Comparison of ENCODE assay signal across 8 cellular contexts in genomic region chr2:66575625-66576371, GRCh38.
DNase-seq lines count a peak whose midpoint lies in the region; ATAC-seq and TF ChIP-seq lines count a peak whose summit lies in the region.

No MANE protein-coding gene starts in this region.

- H3K27ac ChIP-seq in heart left ventricle (peak overlapping the region in 2 of 12 donors; percentile 27 to 97), prostate gland (peak overlapping the region; percentile 79 to 89)

- no peak overlapping the region for H3K27ac Mint-ChIP-seq in activated CD8-positive, alpha-beta memory T cell treated with anti-CD3 and anti-CD28 coated beads, Interleukin-2, amount 10 ng/mL, durations not matched to agents 7 days and 5 days

- H3K27me3 ChIP-seq in heart left ventricle, result peaks cover 44 to 71% (median 55%) of the 10 kb centered on the region in 9 donors
- peaks cover 13% of the 10 kb centered on the region for H3K27me3 ChIP-seq in prostate gland (replicated peaks; ENCODE audit: insufficient read depth)

- H3K9me3 ChIP-seq in heart left ventricle, result no peaks in the 10 kb centered on the region
- H3K9me3 ChIP-seq in prostate gland, result no peaks in the 10 kb centered on the region

- CTCF ChIA-PET in activated CD8-positive, alpha-beta memory T cell treated with anti-CD3 and anti-CD28 coated beads, Interleukin-2, amount 10 ng/mL, durations not matched to agents 7 days and 5 days (lab: Charles Lee), result no interaction called here

- H3K4me1 Mint-ChIP-seq in activated CD8-positive, alpha-beta memory T cell treated with anti-CD3 and anti-CD28 coated beads, Interleukin-2, amount 10 ng/mL, durations not matched to agents 7 days and 5 days, result no peaks in the 10 kb centered on the region

- peaks cover 60% of the 10 kb centered on the region for H3K27me3 Mint-ChIP-seq in activated CD8-positive, alpha-beta memory T cell treated with anti-CD3 and anti-CD28 coated beads, Interleukin-2, amount 10 ng/mL, durations not matched to agents 7 days and 5 days

- no peak for TF ChIP-seq POLR2A in heart left ventricle (IDR thresholded peaks at IDR 0.05)
- no peak for TF ChIP-seq POLR2A in prostate gland (IDR thresholded peaks at IDR 0.05)

- no peaks in the 10 kb centered on the region for H3K9me3 Mint-ChIP-seq in activated CD8-positive, alpha-beta memory T cell treated with anti-CD3 and anti-CD28 coated beads, Interleukin-2, amount 10 ng/mL, durations not matched to agents 7 days and 5 days (ENCODE audit: low read depth)

- WGBS in heart left ventricle, 4 donors, result 0 to 1% (median 1%) methylated on average over 23 to 58 of the region's 58 CpGs
- 1% methylated on average over 56 of the region's 58 CpGs for WGBS in prostate gland

- H3K4me3 ChIP-seq in heart left ventricle (peak overlapping the region; percentile 27 to 66 (median 52)), prostate gland (peak overlapping the region; percentile 36 to 39)

- intact Hi-C loops in heart left ventricle (cut with DNase I) (loop anchor here in 9 of 10 donors (1.0 to 10.0 kb wide), 15 partner anchors 128 to 1272 kb away; partner anchors contain the start of gene MEIS1 (in 4 of the 9)), prostate gland (cut with DNase I) (loop anchor here (2.0 to 10.0 kb wide), 7 partner anchors 141 to 1267 kb away; partner anchors contain the start of gene MEIS1)

- no peaks in the 10 kb centered on the region for H3K36me3 Mint-ChIP-seq in activated CD8-positive, alpha-beta memory T cell treated with anti-CD3 and anti-CD28 coated beads, Interleukin-2, amount 10 ng/mL, durations not matched to agents 7 days and 5 days

- DNase-seq in EH (ENCODE audit: low read depth), result peak; percentile 60
- peak in 4 of 5 donors; percentile 28 to 56 (median 34) for DNase-seq in heart left ventricle
- no peak for DNase-seq in prostate gland (ENCODE audit: low spot score)
- no peak for DNase-seq in HuH-7.5 (ENCODE audit: low spot score)
- DNase-seq in stimulated activated CD4-positive, alpha-beta T cell treated with anti-CD3 and anti-CD28 coated beads, Interleukin-4, amount 100 ng/mL, for 4 hours, result no peak
- no peak for DNase-seq in activated CD8-positive, alpha-beta memory T cell treated with anti-CD3 and anti-CD28 coated beads for 24 hours
- DNase-seq in activated CD8-positive, alpha-beta memory T cell treated with anti-CD3 and anti-CD28 coated beads, Interleukin-2, amount 10 ng/mL, durations not matched to agents 7 days and 5 days, result no peak

- peak in 1 of 12 donors; percentile 4 for TF ChIP-seq CTCF in heart left ventricle (IDR thresholded peaks at IDR 0.05)
- TF ChIP-seq CTCF in prostate gland (IDR thresholded peaks at IDR 0.05), result no peak

- peaks cover 0 to 35% (median 25%) of the 10 kb centered on the region in 12 donors for H3K4me1 ChIP-seq in heart left ventricle
- peaks cover 7% of the 10 kb centered on the region for H3K4me1 ChIP-seq in prostate gland (replicated peaks)

- H3K36me3 ChIP-seq in heart left ventricle (peaks cover 0 to 16% (median 8%) of the 10 kb centered on the region in 9 donors), prostate gland (no peaks in the 10 kb centered on the region)

- no peak overlapping the region for H3K4me3 Mint-ChIP-seq in activated CD8-positive, alpha-beta memory T cell treated with anti-CD3 and anti-CD28 coated beads, Interleukin-2, amount 10 ng/mL, durations not matched to agents 7 days and 5 days

- ATAC-seq in SK-N-SH treated with all-trans-retinoic acid at 6 μM for 48 hours, result peak; percentile 11
- peak; percentile 25 to 53 (median 41) for ATAC-seq in heart left ventricle
- no peak for ATAC-seq in activated CD8-positive, alpha-beta memory T cell treated with anti-CD3 and anti-CD28 coated beads, Interleukin-2, amount 10 ng/mL, durations not matched to agents 7 days and 5 days

TF ChIP-seq in SK-N-SH treated with all-trans-retinoic acid at 6 μM for 48 hours, 23 proteins besides CTCF, POLR2A, EP300 and RAD21:
- TF ChIP-seq GLIS3 (CRISPR knock-in tag; IDR thresholded peaks at IDR 0.05) (0 out of 2 replicates have a peak, but pooled peaks have one; percentile 28), ESRRG (CRISPR knock-in tag; IDR thresholded peaks at IDR 0.05) (no peak)

Comparison
In these comparisons a context has a peak if more than half of its experiments do, and no peak if none do; other contexts are left out.
1. DNase-seq: peak in EH (single experiment) and heart left ventricle (4 of 5); none in prostate gland (single experiment), HuH-7.5 (single experiment), stimulated activated CD4-positive, alpha-beta T cell treated with anti-CD3 and anti-CD28 coated beads, Interleukin-4, amount 100 ng/mL, for 4 hours (0 of 2), activated CD8-positive, alpha-beta memory T cell treated with anti-CD3 and anti-CD28 coated beads for 24 hours (single experiment) and activated CD8-positive, alpha-beta memory T cell treated with anti-CD3 and anti-CD28 coated beads, Interleukin-2, amount 10 ng/mL, durations not matched to agents 7 days and 5 days (single experiment).